1 cellular context compared by ENCODE assay signal in genomic region chr11:43366597-43367121, GRCh38.
TF ChIP-seq lines count a peak whose summit lies in the region.

No MANE protein-coding gene starts in this region.

TF ChIP-seq in K562, 482 proteins besides CTCF, POLR2A, EP300 and RAD21 (continued from another document and continues in another):
- TF ChIP-seq ZNF449 (CRISPR knock-in tag; IDR thresholded peaks at IDR 0.05) (no peak), MITF (IDR thresholded peaks at IDR 0.05) (no peak), ZNF124 (CRISPR knock-in tag; IDR thresholded peaks at IDR 0.05) (no peak), ZNF444 (CRISPR knock-in tag; IDR thresholded peaks at IDR 0.05) (no peak), NELFE (IDR thresholded peaks at IDR 0.05; ENCODE audit: insufficient read depth, insufficient read length) (no peak), SREBF1 (IDR thresholded peaks at IDR 0.05; ENCODE audit: borderline replicate concordance, low read depth, low read length) (no peak), HNRNPK (IDR thresholded peaks at IDR 0.05; ENCODE audit: low read depth, low read length, poor library complexity, severe bottlenecking) (no peak), ZNF165 (CRISPR knock-in tag; IDR thresholded peaks at IDR 0.05; ENCODE audit: borderline replicate concordance) (no peak), FOXA3 (CRISPR knock-in tag; conservative IDR thresholded peaks at IDR 0.05 in 1 of 2, IDR thresholded peaks at IDR 0.05 in 1 of 2) (0 out of 4 replicates have a peak, but pooled peaks of 1 of the 2 experiments have one; percentile 35), STAG1 (CRISPR knock-in tag; IDR thresholded peaks at IDR 0.05; ENCODE audit: borderline replicate concordance) (no peak), ASH1L (IDR thresholded peaks at IDR 0.05; ENCODE audit: borderline replicate concordance, low read depth, partially characterized antibody) (no peak), NONO (IDR thresholded peaks at IDR 0.05; ENCODE audit: low read depth in 2 of 2, low read length in 1 of 2) (no peak), NFE2L1 (tag; IDR thresholded peaks at IDR 0.05; ENCODE audit: borderline replicate concordance, low read depth) (peak; percentile 28; the same call in 1 of the 2 replicates), FOSL1 (tag; conservative IDR thresholded peaks at IDR 0.05) (peak; percentile 76), JUN (IDR thresholded peaks at IDR 0.05; ENCODE audit: borderline replicate concordance, low read depth, low read length) (no peak), JUN (CRISPR knock-in tag; IDR thresholded peaks at IDR 0.05; ENCODE audit: borderline replicate concordance) (no peak), GABPB1 (CRISPR knock-in tag; IDR thresholded peaks at IDR 0.05) (no peak), MTA1 (IDR thresholded peaks at IDR 0.05; ENCODE audit: borderline replicate concordance) (no peak), TEAD2 (tag; IDR thresholded peaks at IDR 0.05) (no peak), NFE2 (IDR thresholded peaks at IDR 0.05; ENCODE audit: low read depth) (peak; percentile 89), ZBTB34 (CRISPR knock-in tag; IDR thresholded peaks at IDR 0.05) (no peak), JUND (IDR thresholded peaks at IDR 0.05; ENCODE audit: borderline replicate concordance, low read depth, low read length) (peak; percentile 50; the same call in 1 of the 2 replicates), JUND (tag; IDR thresholded peaks at IDR 0.05; ENCODE audit: borderline replicate concordance, low read depth, low read length) (no peak; the same call in 2 of the 3 replicates), SMARCE1 (IDR thresholded peaks at IDR 0.05) (no peak), TARDBP (IDR thresholded peaks at IDR 0.05) (no peak), HCFC1 (IDR thresholded peaks at IDR 0.05; ENCODE audit: low read depth, low read length) (no peak), RNF219 (CRISPR knock-in tag; IDR thresholded peaks at IDR 0.05) (no peak), MAFG (tag; conservative IDR thresholded peaks at IDR 0.05) (peak; percentile 93), ZNF408 (CRISPR knock-in tag; IDR thresholded peaks at IDR 0.05; ENCODE audit: low read depth) (no peak), ZBTB43 (CRISPR knock-in tag; IDR thresholded peaks at IDR 0.05) (no peak), CHAMP1 (IDR thresholded peaks at IDR 0.05) (no peak), MAFK (IDR thresholded peaks at IDR 0.05; ENCODE audit: low read length) (peak; percentile 65), ZBTB26 (CRISPR knock-in tag; IDR thresholded peaks at IDR 0.05) (no peak), ZNF217 (CRISPR knock-in tag; IDR thresholded peaks at IDR 0.05) (no peak), ZNF316 (IDR thresholded peaks at IDR 0.05) (peak; percentile 88), IRF1 (CRISPR knock-in tag; IDR thresholded peaks at IDR 0.05; ENCODE audit: borderline replicate concordance) (no peak), ZNF146 (CRISPR knock-in tag; IDR thresholded peaks at IDR 0.05; ENCODE audit: unreplicated experiment) (no peak), PREB (CRISPR knock-in tag; IDR thresholded peaks at IDR 0.05) (no peak), ATF3 (IDR thresholded peaks at IDR 0.05) (peak; percentile 53), ATF3 (CRISPR knock-in tag; conservative IDR thresholded peaks at IDR 0.05) (no peak), VEZF1 (CRISPR knock-in tag; IDR thresholded peaks at IDR 0.05) (no peak), RHOXF2B (CRISPR knock-in tag; conservative IDR thresholded peaks at IDR 0.05) (no peak), MAFF (IDR thresholded peaks at IDR 0.05; ENCODE audit: low read length) (peak; percentile 64; the same call in 1 of the 2 replicates), KDM2B (CRISPR knock-in tag; IDR thresholded peaks at IDR 0.05) (no peak), TCF3 (CRISPR knock-in tag; IDR thresholded peaks at IDR 0.05) (no peak), CCAR2 (IDR thresholded peaks at IDR 0.05; ENCODE audit: low read depth, low read length) (no peak), RFX5 (IDR thresholded peaks at IDR 0.05; ENCODE audit: low read depth, low read length) (no peak), CBFA2T2 (conservative IDR thresholded peaks at IDR 0.05) (0 out of 2 replicates have a peak, but pooled peaks have one; percentile 25), C11orf30 (IDR thresholded peaks at IDR 0.05; ENCODE audit: low read depth) (peak; percentile 81), TAL1 (IDR thresholded peaks at IDR 0.05) (peak; percentile 27; the same call in 1 of the 2 replicates), ATF1 (CRISPR knock-in tag; IDR thresholded peaks at IDR 0.05) (no peak), ATF1 (tag; IDR thresholded peaks at IDR 0.05) (peak; percentile 53), NCOR1 (IDR thresholded peaks at IDR 0.05) (no peak), TCF15 (CRISPR knock-in tag; IDR thresholded peaks at IDR 0.05) (no peak), FOXK2 (conservative IDR thresholded peaks at IDR 0.05 in 1 of 2, IDR thresholded peaks at IDR 0.05 in 1 of 2; ENCODE audit: low read depth in 2 of 2) (peak; percentile 41 to 48; a peak in 1 of 4 replicates), ZC3H11A (IDR thresholded peaks at IDR 0.05; ENCODE audit: low read depth, low read length) (no peak)
